In the genomic region with DNA sequence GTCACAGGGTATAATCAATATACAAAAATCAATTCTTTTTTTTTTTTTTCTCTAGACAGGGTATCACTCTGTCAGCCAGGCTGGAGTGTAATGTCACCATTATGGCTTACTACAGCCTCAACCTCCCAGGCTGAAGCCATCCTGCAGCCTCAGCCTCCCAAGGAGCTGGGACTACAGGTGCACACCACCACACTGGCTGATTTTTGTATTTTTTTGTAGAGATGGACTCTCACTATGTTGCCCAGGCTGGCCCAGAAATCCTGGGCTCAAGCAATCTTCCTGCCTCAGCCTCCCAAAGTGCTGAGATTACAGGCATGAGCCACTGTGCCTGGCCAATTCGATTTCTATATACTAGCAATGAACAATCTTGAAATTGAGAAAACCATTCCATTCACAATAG, we compare ENCODE assay signal across 5 cellular contexts.
DNase-seq lines count a peak whose midpoint lies in the region; TF ChIP-seq lines count a peak whose summit lies in the region.
"Not testable (repeated sequence)": the region's sequence is repeated elsewhere in the genome, so short reads cannot be mapped to it uniquely, and the experiment has no call there.

No MANE protein-coding gene starts in this region.

- intact Hi-C loops in cardiac septum (cut with DNase I); posterior vena cava (cut with DNase I); spleen (cut with DNase I; ENCODE audit: low total_unique reads): not testable (repeated sequence)

- DNase-seq in activated T-cell treated with anti-CD3 and anti-CD28 coated beads, Interleukin-2, amount 50 U/mL, for 1 hour = peak; percentile 1
- DNase-seq in chondrocyte (ENCODE audit: low spot score) = peak; percentile 66
- peak; percentile 54 for DNase-seq in cardiac septum (ENCODE audit: low spot score)
- DNase-seq in posterior vena cava (ENCODE audit: low spot score) = peak; percentile 41
- peak; percentile 51 for DNase-seq in spleen

- not testable (repeated sequence) for TF ChIP-seq CTCF in chondrocyte (IDR thresholded peaks at IDR 0.05); spleen (IDR thresholded peaks at IDR 0.05 in 8 of 11, conservative IDR thresholded peaks at IDR 0.05 in 3 of 11)

- not testable (repeated sequence) for H3K4me1 ChIP-seq in spleen

- 27 to 48% (median 30%) methylated on average over 1 of the region's 1 CpG for WGBS in spleen, 5 donors

- H3K27me3 Mint-ChIP-seq in chondrocyte (ENCODE audit: low read depth) = not testable (repeated sequence)

- peaks cover 0 to 77% (median 40%) of the 10 kb centered on the region in 8 donors for H3K9me3 ChIP-seq in spleen

- not testable (repeated sequence) for H3K27ac Mint-ChIP-seq in chondrocyte (ENCODE audit: unreplicated experiment)

- not testable (repeated sequence) for H3K36me3 Mint-ChIP-seq in chondrocyte (ENCODE audit: low read depth)

- not testable (repeated sequence) for H3K36me3 ChIP-seq in spleen

- TF ChIP-seq POLR2A in spleen (IDR thresholded peaks at IDR 0.05) = not testable (repeated sequence)

- not testable (repeated sequence) for H3K4me3 Mint-ChIP-seq in chondrocyte (ENCODE audit: unreplicated experiment)

- not testable (repeated sequence) for H3K4me3 ChIP-seq in spleen

- not testable (repeated sequence) for H3K9me3 Mint-ChIP-seq in chondrocyte (ENCODE audit: low read depth)

- H3K4me1 Mint-ChIP-seq in chondrocyte (ENCODE audit: low read depth) = not testable (repeated sequence)

- not testable (repeated sequence) for H3K27me3 ChIP-seq in spleen (replicated peaks in 1 of 7)

- not testable (repeated sequence) for H3K27ac ChIP-seq in spleen

Comparison
In these comparisons a context has a peak if more than half of its experiments do, and no peak if none do; other contexts are left out.
1. DNase-seq: peak in every context shown above with its lines; median percentile 66 in chondrocyte; 54 in cardiac septum; 51 in spleen; 41 in posterior vena cava; 1 in activated T-cell treated with anti-CD3 and anti-CD28 coated beads, Interleukin-2, amount 50 U/mL, for 1 hour.